Comparison of ENCODE assay signal across 9 cellular contexts in the genomic region with DNA sequence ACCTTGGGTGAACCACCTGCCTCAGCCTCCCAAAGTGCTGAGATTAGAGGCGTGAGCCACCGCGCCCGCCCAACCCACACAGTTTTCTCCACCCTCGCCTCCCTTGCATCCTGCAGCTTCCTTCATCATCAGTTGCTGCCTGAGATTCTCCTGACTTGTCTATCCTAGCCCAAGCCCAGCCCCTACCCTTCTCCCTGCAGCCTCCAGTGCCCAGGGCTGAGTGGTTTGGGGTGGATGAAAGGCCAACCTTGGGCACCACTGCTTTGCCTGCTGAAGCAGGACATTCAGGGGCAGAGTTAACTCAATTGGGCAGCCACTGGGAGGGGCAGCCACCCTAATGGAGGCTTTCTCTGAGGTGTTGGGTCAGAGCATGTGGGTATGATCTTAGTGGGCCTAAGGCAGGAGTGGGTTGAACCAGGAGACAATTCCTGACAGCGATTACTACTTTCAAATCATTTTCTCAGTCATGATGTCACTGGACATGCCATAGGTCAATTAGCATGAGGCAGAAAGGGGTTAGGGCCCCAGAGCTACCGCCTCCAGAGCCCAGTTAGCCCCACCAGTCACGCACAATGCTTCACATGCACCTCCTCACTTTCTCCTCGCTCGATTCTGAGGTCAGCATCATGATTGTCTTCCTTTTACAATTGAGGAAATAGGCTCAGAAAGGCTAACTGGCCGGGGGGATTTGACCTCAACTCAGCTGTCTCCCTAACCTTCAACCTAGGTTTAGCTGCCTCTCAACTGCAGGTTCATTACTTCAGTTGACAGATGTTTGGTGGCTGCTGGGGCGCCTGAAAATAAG. TPM values are rescaled to one million over a fixed set of nuclear protein-coding genes. Genes with fewer than 3 reads are reported as not detected.
DNase-seq lines count a peak whose midpoint lies in the region; ATAC-seq, FAIRE-seq and TF ChIP-seq lines count a peak whose summit lies in the region.
"Had no signal": no experiment of that assay in that cellular context is flagged by ENCODE, and none has a peak within 500 bp of the region (broad histone marks: within the 10 kb centered on the region; RNA-seq: fewer than 3 reads in every experiment).

No MANE protein-coding gene starts in this region.

- no peak for TF ChIP-seq POLR2A in endothelial cell of umbilical vein (IDR thresholded peaks at IDR 0.05; ENCODE audit: low read depth, low read length)

- H3K27me3 Mint-ChIP-seq in stimulated activated naive CD8-positive, alpha-beta T cell treated with anti-CD3 and anti-CD28 coated beads, Interleukin-15, Interleukin-2, amounts not matched to agents 100 ng/mL and 50 ng/mL, for 24 hours, result no peaks in the 10 kb centered on the region

- BruUV-seq in Panc1 (replicated peaks; lab: Mats Ljungman, UMichigan) (no TSS peak), endothelial cell of umbilical vein (replicated peaks; lab: Mats Ljungman, UMichigan) (no TSS peak)

- peaks cover 13% of the 10 kb centered on the region for H3K36me3 Mint-ChIP-seq in stimulated activated naive CD8-positive, alpha-beta T cell treated with anti-CD3 and anti-CD28 coated beads, Interleukin-15, Interleukin-2, amounts not matched to agents 100 ng/mL and 50 ng/mL, for 24 hours (ENCODE audit: low read depth)

- H3K4me2 ChIP-seq in endothelial cell of umbilical vein (ENCODE audit: insufficient read depth, low read length) (peak overlapping the region; percentile 51), parathyroid adenoma (ENCODE audit: low read length) (peak overlapping the region; percentile 97)

- H3K27ac Mint-ChIP-seq in stimulated activated naive CD8-positive, alpha-beta T cell treated with anti-CD3 and anti-CD28 coated beads, Interleukin-15, Interleukin-2, amounts not matched to agents 100 ng/mL and 50 ng/mL, for 24 hours, result peak overlapping the region; percentile 97

- no peaks in the 10 kb centered on the region for H3K27me3 ChIP-seq in Panc1 (ENCODE audit: control insufficient read depth, insufficient read depth, low read length)
- H3K27me3 ChIP-seq in endothelial cell of umbilical vein (ENCODE audit: control insufficient read depth in 2 of 2, insufficient read depth in 2 of 2, low read length in 2 of 2), result no peaks in the 10 kb centered on the region
- H3K27me3 ChIP-seq in parathyroid adenoma (ENCODE audit: control insufficient read depth, insufficient read depth, low read length), result no peaks in the 10 kb centered on the region

- H3K9ac ChIP-seq in endothelial cell of umbilical vein (replicated peaks; ENCODE audit: extremely low read depth, insufficient read depth, low read length) (peak overlapping the region; percentile 73), parathyroid adenoma (no peak overlapping the region)

- CTCF ChIA-PET in Panc1 (lab: Charles Lee), result no interaction called here
- CTCF ChIA-PET in endothelial cell of umbilical vein (lab: Charles Lee), result interaction anchor here (1.6 to 1.7 kb wide), 2 partner anchors 13 to 35 kb away, joined by 5 to 6 read pairs; a partner anchor contains a TSS

- DNase-seq in stimulated activated naive CD8-positive, alpha-beta T cell treated with anti-CD3 and anti-CD28 coated beads, Interleukin-15, Interleukin-2, amounts not matched to agents 100 U/mL and 50 U/mL, for 24 hours, result no peak
- DNase-seq in Panc1 (ENCODE audit: low read depth, low spot score) (no peak), endothelial cell of umbilical vein (ENCODE audit: low read depth, low spot score) (no peak), retina (no peak), EL (no peak), HCEC 1CT (no peak)

- H3K27ac ChIP-seq in Panc1 (ENCODE audit: low read length), result peak overlapping the region; percentile 97
- H3K27ac ChIP-seq in endothelial cell of umbilical vein (ENCODE audit: insufficient read depth, low read depth, low read length), result peak overlapping the region; percentile 88
- H3K27ac ChIP-seq in parathyroid adenoma, result peak overlapping the region; percentile 99

- H3K4me1 ChIP-seq in Panc1 (ENCODE audit: control insufficient read depth, insufficient read depth, low read length), result peaks cover 33% of the 10 kb centered on the region
- H3K4me1 ChIP-seq in endothelial cell of umbilical vein (ENCODE audit: control insufficient read depth, extremely low read depth, insufficient read depth, low read length), result peaks cover 17% of the 10 kb centered on the region
- H3K4me1 ChIP-seq in parathyroid adenoma, result peaks cover 12% of the 10 kb centered on the region

- H2AFZ ChIP-seq in endothelial cell of umbilical vein (ENCODE audit: low read depth, low read length), result no peak overlapping the region
- peak overlapping the region; percentile 78 for H2AFZ ChIP-seq in parathyroid adenoma

- H3K9me3 Mint-ChIP-seq in stimulated activated naive CD8-positive, alpha-beta T cell treated with anti-CD3 and anti-CD28 coated beads, Interleukin-15, Interleukin-2, amounts not matched to agents 100 ng/mL and 50 ng/mL, for 24 hours, result no peaks in the 10 kb centered on the region

- FAIRE-seq in endothelial cell of umbilical vein (lab: Jason Lieb, UNC), result no peak
- FAIRE-seq: islet of Langerhans had no signal

- H3K4me3 ChIP-seq in Panc1 (ENCODE audit: low read depth in 2 of 2, low read length in 2 of 2) (peak overlapping the region; percentile 53 to 59), endothelial cell of umbilical vein (replicated peaks in 1 of 3; ENCODE audit: insufficient read depth in 1 of 3, low read depth in 1 of 3, low read length in 3 of 3) (no peak overlapping the region), parathyroid adenoma (ENCODE audit: low read depth, low read length) (peak overlapping the region; percentile 79)

- H3K9me1 ChIP-seq in endothelial cell of umbilical vein (replicated peaks; ENCODE audit: control insufficient read depth, extremely low read depth, insufficient read depth, low read length), result no peaks in the 10 kb centered on the region

- POLR2A ChIA-PET in Panc1 (lab: Charles Lee) (no interaction called here), endothelial cell of umbilical vein (lab: Charles Lee) (no interaction called here)

- TF ChIP-seq CTCF in Panc1 (IDR thresholded peaks at IDR 0.05), result no peak
- TF ChIP-seq CTCF in endothelial cell of umbilical vein (IDR thresholded peaks at IDR 0.05; ENCODE audit: extremely low read depth in 1 of 2, insufficient read depth in 1 of 2, low read depth in 1 of 2, low read length in 2 of 2), result no peak
- no peak for TF ChIP-seq CTCF in parathyroid adenoma (IDR thresholded peaks at IDR 0.05)

- no peaks in the 10 kb centered on the region for H4K20me1 ChIP-seq in endothelial cell of umbilical vein (replicated peaks; ENCODE audit: control insufficient read depth, extremely low read depth, insufficient read depth, low read length)

- H3K79me2 ChIP-seq in endothelial cell of umbilical vein (ENCODE audit: control insufficient read depth, insufficient read depth, low read length), result peaks cover 25% of the 10 kb centered on the region
- no peaks in the 10 kb centered on the region for H3K79me2 ChIP-seq in parathyroid adenoma

- peak overlapping the region; percentile 93 for H3K4me3 Mint-ChIP-seq in stimulated activated naive CD8-positive, alpha-beta T cell treated with anti-CD3 and anti-CD28 coated beads, Interleukin-15, Interleukin-2, amounts not matched to agents 100 ng/mL and 50 ng/mL, for 24 hours

- intact Hi-C loops in Panc1 (cut with micrococcal nuclease; ENCODE audit: unreplicated experiment), result loop anchor here (10.0 kb wide), 1 partner anchor 65 kb away; a partner anchor contains a TSS
- intact Hi-C loops in endothelial cell of umbilical vein (cut with micrococcal nuclease), result loop anchor here (2.0 to 5.0 kb wide), 2 partner anchors 117 to 239 kb away; a partner anchor contains a TSS

- H3K9me3 ChIP-seq in Panc1 (ENCODE audit: control insufficient read depth, insufficient read depth, low read depth, low read length) (no peaks in the 10 kb centered on the region), endothelial cell of umbilical vein (replicated peaks; ENCODE audit: control insufficient read depth, insufficient read depth, low read length) (no peaks in the 10 kb centered on the region), parathyroid adenoma (ENCODE audit: control insufficient read depth, low read length) (no peaks in the 10 kb centered on the region)

- ATAC-seq in stimulated activated naive CD8-positive, alpha-beta T cell treated with anti-CD3 and anti-CD28 coated beads, Interleukin-15, Interleukin-2, amounts not matched to agents 100 U/mL and 50 U/mL, for 24 hours, result no peak
- no peak for ATAC-seq in Panc1

- in situ Hi-C loops in Panc1 (cut with HindIII; ENCODE audit: low pct_unique_long_range_greater_than_20kb, low sequenced_read_pairs), result no loop called here

- no peaks in the 10 kb centered on the region for H3K36me3 ChIP-seq in Panc1 (ENCODE audit: control insufficient read depth, insufficient read depth, low read length)
- peaks cover 6 to 20% of the 10 kb centered on the region in 2 experiments for H3K36me3 ChIP-seq in endothelial cell of umbilical vein (ENCODE audit: control insufficient read depth in 2 of 2, extremely low read depth in 1 of 2, insufficient read depth in 2 of 2, low read length in 2 of 2)
- no peaks in the 10 kb centered on the region for H3K36me3 ChIP-seq in parathyroid adenoma (ENCODE audit: control insufficient read depth, insufficient read depth, low read length)

- dilution Hi-C loops in endothelial cell of umbilical vein (cut with MboI; ENCODE audit: extremely low pct_ligation_motif_present, low sequenced_read_pairs), result no loop called here

- peaks cover 41% of the 10 kb centered on the region for H3K4me1 Mint-ChIP-seq in stimulated activated naive CD8-positive, alpha-beta T cell treated with anti-CD3 and anti-CD28 coated beads, Interleukin-15, Interleukin-2, amounts not matched to agents 100 ng/mL and 50 ng/mL, for 24 hours (ENCODE audit: low read depth)

RNA-seq across cellular contexts. Expression of a gene that starts 1.0 kb away (rescaled TPM):
- 71.8 TPM for total RNA-seq in Panc1 (2021; ENCODE audit: unreplicated experiment)
- 182 TPM for polyA plus RNA-seq in Panc1 (2012; ENCODE audit: insufficient read length)
- total RNA-seq in endothelial cell of umbilical vein, result 48.4 and 48.5 TPM in 2 replicates
- 63.1 and 74.4 TPM in 2 replicates for polyA plus RNA-seq in endothelial cell of umbilical vein
- 54.7 and 75.6 TPM in 2 replicates for polyA plus RNA-seq in endothelial cell of umbilical vein (2011; cell fraction: cytosol; rRNA removed)
- 24.9 and 27.9 TPM in 2 replicates for polyA plus RNA-seq in endothelial cell of umbilical vein (2011; cell fraction: nucleus; rRNA removed)
- polyA plus RNA-seq in endothelial cell of umbilical vein (2012), result 56.7 and 88.3 TPM in 2 replicates
- 25.3 and 28.2 TPM in 2 replicates for polyA minus RNA-seq in endothelial cell of umbilical vein
- polyA minus RNA-seq in endothelial cell of umbilical vein (2011; cell fraction: cytosol; rRNA and poly(A)+ RNA removed), result 36.4 TPM
- polyA minus RNA-seq in endothelial cell of umbilical vein (2011; cell fraction: nucleus; rRNA and poly(A)+ RNA removed), result 4.2 and 7.5 TPM in 2 replicates

RNA-seq across cellular contexts. Expression of a gene that starts 5.5 kb away (rescaled TPM):
- total RNA-seq in Panc1 (2021; ENCODE audit: unreplicated experiment) (101 TPM), endothelial cell of umbilical vein (89.6 and 98.1 TPM in 2 replicates)
- 126 TPM for polyA plus RNA-seq in Panc1 (2012; ENCODE audit: insufficient read length)
- 18.3 and 19.3 TPM in 2 replicates for polyA plus RNA-seq in endothelial cell of umbilical vein
- polyA plus RNA-seq in endothelial cell of umbilical vein (2011; cell fraction: cytosol; rRNA removed), result 22.0 and 30.8 TPM in 2 replicates
- 19.1 and 23.6 TPM in 2 replicates for polyA plus RNA-seq in endothelial cell of umbilical vein (2011; cell fraction: nucleus; rRNA removed)
- 86.5 and 108 TPM in 2 replicates for polyA plus RNA-seq in endothelial cell of umbilical vein (2012)
- 7.2 and 8.5 TPM in 2 replicates for polyA minus RNA-seq in endothelial cell of umbilical vein
- 25.5 TPM for polyA minus RNA-seq in endothelial cell of umbilical vein (2011; cell fraction: cytosol; rRNA and poly(A)+ RNA removed)
- polyA minus RNA-seq in endothelial cell of umbilical vein (2011; cell fraction: nucleus; rRNA and poly(A)+ RNA removed), result 5.5 and 5.8 TPM in 2 replicates

RNA-seq across cellular contexts. Expression of a gene that starts 6.9 kb away (rescaled TPM):
- 261 TPM for total RNA-seq in Panc1 (2021; ENCODE audit: unreplicated experiment)
- 287 TPM for polyA plus RNA-seq in Panc1 (2012; ENCODE audit: insufficient read length)
- total RNA-seq in endothelial cell of umbilical vein, result 431 TPM in 2 replicates
- 308 and 320 TPM in 2 replicates for polyA plus RNA-seq in endothelial cell of umbilical vein
- 343 and 404 TPM in 2 replicates for polyA plus RNA-seq in endothelial cell of umbilical vein (2011; cell fraction: cytosol; rRNA removed)
- polyA plus RNA-seq in endothelial cell of umbilical vein (2011; cell fraction: nucleus; rRNA removed), result 151 and 155 TPM in 2 replicates
- 414 and 432 TPM in 2 replicates for polyA plus RNA-seq in endothelial cell of umbilical vein (2012)
- 107 and 116 TPM in 2 replicates for polyA minus RNA-seq in endothelial cell of umbilical vein
- 105 TPM for polyA minus RNA-seq in endothelial cell of umbilical vein (2011; cell fraction: cytosol; rRNA and poly(A)+ RNA removed)
- 17.3 and 29.0 TPM in 2 replicates for polyA minus RNA-seq in endothelial cell of umbilical vein (2011; cell fraction: nucleus; rRNA and poly(A)+ RNA removed)

RNA-seq across cellular contexts. Expression of a gene that starts 9.5 kb away (rescaled TPM):
- total RNA-seq in Panc1 (2021; ENCODE audit: unreplicated experiment), result 41.0 TPM
- 82.2 TPM for polyA plus RNA-seq in Panc1 (2012; ENCODE audit: insufficient read length)
- total RNA-seq in endothelial cell of umbilical vein, result 23.5 and 24.4 TPM in 2 replicates
- polyA plus RNA-seq in endothelial cell of umbilical vein, result 41.2 and 64.6 TPM in 2 replicates
- 24.7 and 36.3 TPM in 2 replicates for polyA plus RNA-seq in endothelial cell of umbilical vein (2011; cell fraction: cytosol; rRNA removed)
- polyA plus RNA-seq in endothelial cell of umbilical vein (2011; cell fraction: nucleus; rRNA removed), result 31.5 and 33.7 TPM in 2 replicates
- polyA plus RNA-seq in endothelial cell of umbilical vein (2012), result 23.6 and 52.5 TPM in 2 replicates
- polyA minus RNA-seq in endothelial cell of umbilical vein, result 14.6 and 19.3 TPM in 2 replicates
- polyA minus RNA-seq in endothelial cell of umbilical vein (2011; cell fraction: cytosol; rRNA and poly(A)+ RNA removed), result 11.6 TPM
- 5.5 and 6.5 TPM in 2 replicates for polyA minus RNA-seq in endothelial cell of umbilical vein (2011; cell fraction: nucleus; rRNA and poly(A)+ RNA removed)

RNA-seq across cellular contexts. Expression of a gene that starts 11.5 kb away (rescaled TPM):
- total RNA-seq in Panc1 (2021; ENCODE audit: unreplicated experiment) (41.2 TPM), endothelial cell of umbilical vein (60.4 and 61.1 TPM in 2 replicates)
- polyA plus RNA-seq in Panc1 (2012; ENCODE audit: insufficient read length), result 55.5 TPM
- polyA plus RNA-seq in endothelial cell of umbilical vein, result 32.3 and 33.3 TPM in 2 replicates
- polyA plus RNA-seq in endothelial cell of umbilical vein (2011; cell fraction: cytosol; rRNA removed), result 28.0 and 30.0 TPM in 2 replicates
- 82.7 and 91.6 TPM in 2 replicates for polyA plus RNA-seq in endothelial cell of umbilical vein (2011; cell fraction: nucleus; rRNA removed)
- polyA plus RNA-seq in endothelial cell of umbilical vein (2012), result 35.6 and 50.8 TPM in 2 replicates
- polyA minus RNA-seq in endothelial cell of umbilical vein, result 28.2 and 34.7 TPM in 2 replicates
- polyA minus RNA-seq in endothelial cell of umbilical vein (2011; cell fraction: cytosol; rRNA and poly(A)+ RNA removed), result 36.9 TPM
- polyA minus RNA-seq in endothelial cell of umbilical vein (2011; cell fraction: nucleus; rRNA and poly(A)+ RNA removed), result 22.8 and 37.1 TPM in 2 replicates

Comparison
In these comparisons a context has a peak if more than half of its experiments do, and no peak if none do; other contexts are left out.
1. H3K4me3 ChIP-seq: peak in Panc1 (2 of 2) and parathyroid adenoma (single experiment); none in endothelial cell of umbilical vein (0 of 3).
2. Peak in every context shown above with its lines, with median percentiles within 50 percentile points of each other: H3K27ac ChIP-seq.